ENCODE assay signal across 1 cellular context in the genomic region with DNA sequence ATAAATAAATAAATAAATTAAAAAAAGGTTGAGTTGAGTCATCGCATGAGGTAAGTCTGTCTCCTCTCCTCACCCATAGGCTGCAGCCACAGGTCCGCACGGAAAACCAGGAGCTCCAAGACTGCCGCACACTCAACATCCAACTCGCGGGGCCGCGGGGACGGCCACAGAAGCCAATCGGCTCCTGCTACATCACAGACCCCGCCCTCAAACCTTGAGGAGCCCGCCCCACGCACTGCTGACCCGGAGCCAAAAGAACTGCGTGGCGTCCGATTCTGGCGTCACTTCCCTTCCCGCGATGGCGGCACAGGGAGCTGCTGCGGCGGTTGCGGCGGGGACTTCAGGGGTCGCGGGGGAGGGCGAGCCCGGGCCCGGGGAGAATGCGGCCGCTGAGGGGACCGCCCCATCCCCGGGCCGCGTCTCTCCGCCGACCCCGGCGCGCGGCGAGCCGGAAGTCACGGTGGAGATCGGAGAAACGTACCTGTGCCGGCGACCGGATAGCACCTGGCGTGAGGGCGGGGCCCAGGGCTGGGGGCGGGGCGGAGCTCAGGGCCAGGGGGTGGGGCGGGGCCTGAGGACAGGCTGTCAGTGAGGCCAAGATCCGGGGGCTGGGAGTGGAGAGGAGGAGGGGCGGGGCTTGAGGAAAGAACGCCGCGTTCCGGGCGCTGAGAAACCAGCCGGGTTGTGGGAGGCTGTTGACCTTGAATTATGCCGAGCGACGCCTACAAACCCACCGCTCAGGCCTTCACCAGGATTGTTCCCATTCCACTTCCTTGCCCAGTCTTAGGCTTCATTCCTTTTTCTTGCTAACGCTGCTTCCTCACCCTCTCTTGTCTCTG.
TF ChIP-seq lines count a peak whose summit lies in the region.

A gene (plus strand): TSS at position 281 of the 839 bp plus-strand sequence. CDS start 18 bp downstream, at position 299.

TF ChIP-seq in HepG2, 621 proteins besides CTCF, POLR2A, EP300 and RAD21 (continued from another document and continues in another):
- TF ChIP-seq, protein P1, sequence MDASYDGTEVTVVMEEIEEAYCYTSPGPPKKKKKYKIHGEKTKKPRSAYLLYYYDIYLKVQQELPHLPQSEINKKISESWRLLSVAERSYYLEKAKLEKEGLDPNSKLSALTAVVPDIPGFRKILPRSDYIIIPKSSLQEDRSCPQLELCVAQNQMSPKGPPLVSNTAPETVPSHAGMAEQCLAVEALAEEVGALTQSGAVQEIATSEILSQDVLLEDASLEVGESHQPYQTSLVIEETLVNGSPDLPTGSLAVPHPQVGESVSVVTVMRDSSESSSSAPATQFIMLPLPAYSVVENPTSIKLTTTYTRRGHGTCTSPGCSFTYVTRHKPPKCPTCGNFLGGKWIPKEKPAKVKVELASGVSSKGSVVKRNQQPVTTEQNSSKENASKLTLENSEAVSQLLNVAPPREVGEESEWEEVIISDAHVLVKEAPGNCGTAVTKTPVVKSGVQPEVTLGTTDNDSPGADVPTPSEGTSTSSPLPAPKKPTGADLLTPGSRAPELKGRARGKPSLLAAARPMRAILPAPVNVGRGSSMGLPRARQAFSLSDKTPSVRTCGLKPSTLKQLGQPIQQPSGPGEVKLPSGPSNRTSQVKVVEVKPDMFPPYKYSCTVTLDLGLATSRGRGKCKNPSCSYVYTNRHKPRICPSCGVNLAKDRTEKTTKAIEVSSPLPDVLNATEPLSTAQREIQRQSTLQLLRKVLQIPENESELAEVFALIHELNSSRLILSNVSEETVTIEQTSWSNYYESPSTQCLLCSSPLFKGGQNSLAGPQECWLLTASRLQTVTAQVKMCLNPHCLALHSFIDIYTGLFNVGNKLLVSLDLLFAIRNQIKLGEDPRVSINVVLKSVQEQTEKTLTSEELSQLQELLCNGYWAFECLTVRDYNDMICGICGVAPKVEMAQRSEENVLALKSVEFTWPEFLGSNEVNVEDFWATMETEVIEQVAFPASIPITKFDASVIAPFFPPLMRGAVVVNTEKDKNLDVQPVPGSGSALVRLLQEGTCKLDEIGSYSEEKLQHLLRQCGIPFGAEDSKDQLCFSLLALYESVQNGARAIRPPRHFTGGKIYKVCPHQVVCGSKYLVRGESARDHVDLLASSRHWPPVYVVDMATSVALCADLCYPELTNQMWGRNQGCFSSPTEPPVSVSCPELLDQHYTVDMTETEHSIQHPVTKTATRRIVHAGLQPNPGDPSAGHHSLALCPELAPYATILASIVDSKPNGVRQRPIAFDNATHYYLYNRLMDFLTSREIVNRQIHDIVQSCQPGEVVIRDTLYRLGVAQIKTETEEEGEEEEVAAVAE (CRISPR knock-in tag; IDR thresholded peaks at IDR 0.05; ENCODE audit: borderline replicate concordance): peak; percentile 74
- TF ChIP-seq, protein P2, sequence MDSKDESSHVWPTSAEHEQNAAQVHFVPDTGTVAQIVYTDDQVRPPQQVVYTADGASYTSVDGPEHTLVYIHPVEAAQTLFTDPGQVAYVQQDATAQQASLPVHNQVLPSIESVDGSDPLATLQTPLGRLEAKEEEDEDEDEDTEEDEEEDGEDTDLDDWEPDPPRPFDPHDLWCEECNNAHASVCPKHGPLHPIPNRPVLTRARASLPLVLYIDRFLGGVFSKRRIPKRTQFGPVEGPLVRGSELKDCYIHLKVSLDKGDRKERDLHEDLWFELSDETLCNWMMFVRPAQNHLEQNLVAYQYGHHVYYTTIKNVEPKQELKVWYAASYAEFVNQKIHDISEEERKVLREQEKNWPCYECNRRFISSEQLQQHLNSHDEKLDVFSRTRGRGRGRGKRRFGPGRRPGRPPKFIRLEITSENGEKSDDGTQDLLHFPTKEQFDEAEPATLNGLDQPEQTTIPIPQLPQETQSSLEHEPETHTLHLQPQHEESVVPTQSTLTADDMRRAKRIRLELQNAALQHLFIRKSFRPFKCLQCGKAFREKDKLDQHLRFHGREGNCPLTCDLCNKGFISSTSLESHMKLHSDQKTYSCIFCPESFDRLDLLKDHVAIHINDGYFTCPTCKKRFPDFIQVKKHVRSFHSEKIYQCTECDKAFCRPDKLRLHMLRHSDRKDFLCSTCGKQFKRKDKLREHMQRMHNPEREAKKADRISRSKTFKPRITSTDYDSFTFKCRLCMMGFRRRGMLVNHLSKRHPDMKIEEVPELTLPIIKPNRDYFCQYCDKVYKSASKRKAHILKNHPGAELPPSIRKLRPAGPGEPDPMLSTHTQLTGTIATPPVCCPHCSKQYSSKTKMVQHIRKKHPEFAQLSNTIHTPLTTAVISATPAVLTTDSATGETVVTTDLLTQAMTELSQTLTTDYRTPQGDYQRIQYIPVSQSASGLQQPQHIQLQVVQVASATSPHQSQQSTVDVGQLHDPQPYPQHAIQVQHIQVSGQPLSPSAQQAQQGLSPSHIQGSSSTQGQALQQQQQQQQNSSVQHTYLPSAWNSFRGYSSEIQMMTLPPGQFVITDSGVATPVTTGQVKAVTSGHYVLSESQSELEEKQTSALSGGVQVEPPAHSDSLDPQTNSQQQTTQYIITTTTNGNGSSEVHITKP (CRISPR knock-in tag; IDR thresholded peaks at IDR 0.05; ENCODE audit: low read depth): 0 out of 2 replicates have a peak, but pooled peaks have one; percentile 54
- TF ChIP-seq ZNF773 (CRISPR knock-in tag; IDR thresholded peaks at IDR 0.05; ENCODE audit: borderline replicate concordance) (no peak; the same call in 1 of the 2 replicates), GATAD1 (CRISPR knock-in tag; IDR thresholded peaks at IDR 0.05) (peak; percentile 99), BCL6 (CRISPR knock-in tag; IDR thresholded peaks at IDR 0.05) (peak; percentile 37; the same call in 1 of the 2 replicates), ZNF44 (CRISPR knock-in tag; IDR thresholded peaks at IDR 0.05) (peak; percentile 69; the same call in 1 of the 2 replicates), ZSCAN22 (CRISPR knock-in tag; IDR thresholded peaks at IDR 0.05) (peak; percentile 15; the same call in 1 of the 2 replicates), MAZ (IDR thresholded peaks at IDR 0.05; ENCODE audit: borderline replicate concordance, low read depth, low read length) (peak; percentile 69), MAZ (CRISPR knock-in tag; IDR thresholded peaks at IDR 0.05; ENCODE audit: low read depth) (peak; percentile 95), ZKSCAN8 (CRISPR knock-in tag; IDR thresholded peaks at IDR 0.05; ENCODE audit: borderline replicate concordance) (0 out of 2 replicates have a peak, but pooled peaks have one; percentile 78), ZSCAN25 (CRISPR knock-in tag; IDR thresholded peaks at IDR 0.05) (0 out of 2 replicates have a peak, but pooled peaks have one; percentile 11), ZNF343 (CRISPR knock-in tag; IDR thresholded peaks at IDR 0.05) (peak; percentile 85; the same call in 1 of the 2 replicates), ZNF263 (CRISPR knock-in tag; IDR thresholded peaks at IDR 0.05) (peak; percentile 60; the same call in 1 of the 2 replicates), RFX1 (IDR thresholded peaks at IDR 0.05) (no peak), ZNF160 (CRISPR knock-in tag; IDR thresholded peaks at IDR 0.05) (no peak; the same call in 1 of the 2 replicates), NRL (CRISPR knock-in tag; IDR thresholded peaks at IDR 0.05; ENCODE audit: borderline replicate concordance) (0 out of 2 replicates have a peak, but pooled peaks have one; percentile 7), ZNF615 (CRISPR knock-in tag; IDR thresholded peaks at IDR 0.05; ENCODE audit: borderline replicate concordance) (0 out of 2 replicates have a peak, but pooled peaks have one; percentile 37), SKI (IDR thresholded peaks at IDR 0.05; ENCODE audit: partially characterized antibody) (peak; percentile 13), ISL2 (CRISPR knock-in tag; IDR thresholded peaks at IDR 0.05) (no peak; the same call in 1 of the 2 replicates), NFIC (IDR thresholded peaks at IDR 0.05; ENCODE audit: low read length) (no peak), ZBTB7A (CRISPR knock-in tag; IDR thresholded peaks at IDR 0.05) (peak; percentile 55; the same call in 1 of the 2 replicates)
- TF ChIP-seq, protein P3, sequence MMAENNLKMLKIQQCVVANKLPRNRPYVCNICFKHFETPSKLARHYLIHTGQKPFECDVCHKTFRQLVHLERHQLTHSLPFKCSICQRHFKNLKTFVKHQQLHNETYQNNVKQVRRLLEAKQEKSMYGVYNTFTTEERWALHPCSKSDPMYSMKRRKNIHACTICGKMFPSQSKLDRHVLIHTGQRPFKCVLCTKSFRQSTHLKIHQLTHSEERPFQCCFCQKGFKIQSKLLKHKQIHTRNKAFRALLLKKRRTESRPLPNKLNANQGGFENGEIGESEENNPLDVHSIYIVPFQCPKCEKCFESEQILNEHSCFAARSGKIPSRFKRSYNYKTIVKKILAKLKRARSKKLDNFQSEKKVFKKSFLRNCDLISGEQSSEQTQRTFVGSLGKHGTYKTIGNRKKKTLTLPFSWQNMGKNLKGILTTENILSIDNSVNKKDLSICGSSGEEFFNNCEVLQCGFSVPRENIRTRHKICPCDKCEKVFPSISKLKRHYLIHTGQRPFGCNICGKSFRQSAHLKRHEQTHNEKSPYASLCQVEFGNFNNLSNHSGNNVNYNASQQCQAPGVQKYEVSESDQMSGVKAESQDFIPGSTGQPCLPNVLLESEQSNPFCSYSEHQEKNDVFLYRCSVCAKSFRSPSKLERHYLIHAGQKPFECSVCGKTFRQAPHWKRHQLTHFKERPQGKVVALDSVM (CRISPR knock-in tag; IDR thresholded peaks at IDR 0.05): no peak
- TF ChIP-seq, protein P4, sequence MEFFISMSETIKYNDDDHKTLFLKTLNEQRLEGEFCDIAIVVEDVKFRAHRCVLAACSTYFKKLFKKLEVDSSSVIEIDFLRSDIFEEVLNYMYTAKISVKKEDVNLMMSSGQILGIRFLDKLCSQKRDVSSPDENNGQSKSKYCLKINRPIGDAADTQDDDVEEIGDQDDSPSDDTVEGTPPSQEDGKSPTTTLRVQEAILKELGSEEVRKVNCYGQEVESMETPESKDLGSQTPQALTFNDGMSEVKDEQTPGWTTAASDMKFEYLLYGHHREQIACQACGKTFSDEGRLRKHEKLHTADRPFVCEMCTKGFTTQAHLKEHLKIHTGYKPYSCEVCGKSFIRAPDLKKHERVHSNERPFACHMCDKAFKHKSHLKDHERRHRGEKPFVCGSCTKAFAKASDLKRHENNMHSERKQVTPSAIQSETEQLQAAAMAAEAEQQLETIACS (CRISPR knock-in tag; IDR thresholded peaks at IDR 0.05): peak; percentile 40; the same call in 1 of the 2 replicates
- TF ChIP-seq, protein P5, sequence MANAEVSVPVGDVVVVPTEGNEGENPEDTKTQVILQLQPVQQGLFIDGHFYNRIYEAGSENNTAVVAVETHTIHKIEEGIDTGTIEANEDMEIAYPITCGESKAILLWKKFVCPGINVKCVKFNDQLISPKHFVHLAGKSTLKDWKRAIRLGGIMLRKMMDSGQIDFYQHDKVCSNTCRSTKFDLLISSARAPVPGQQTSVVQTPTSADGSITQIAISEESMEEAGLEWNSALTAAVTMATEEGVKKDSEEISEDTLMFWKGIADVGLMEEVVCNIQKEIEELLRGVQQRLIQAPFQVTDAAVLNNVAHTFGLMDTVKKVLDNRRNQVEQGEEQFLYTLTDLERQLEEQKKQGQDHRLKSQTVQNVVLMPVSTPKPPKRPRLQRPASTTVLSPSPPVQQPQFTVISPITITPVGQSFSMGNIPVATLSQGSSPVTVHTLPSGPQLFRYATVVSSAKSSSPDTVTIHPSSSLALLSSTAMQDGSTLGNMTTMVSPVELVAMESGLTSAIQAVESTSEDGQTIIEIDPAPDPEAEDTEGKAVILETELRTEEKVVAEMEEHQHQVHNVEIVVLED (CRISPR knock-in tag; IDR thresholded peaks at IDR 0.05; ENCODE audit: borderline replicate concordance): peak; percentile 98
- TF ChIP-seq, protein P6, sequence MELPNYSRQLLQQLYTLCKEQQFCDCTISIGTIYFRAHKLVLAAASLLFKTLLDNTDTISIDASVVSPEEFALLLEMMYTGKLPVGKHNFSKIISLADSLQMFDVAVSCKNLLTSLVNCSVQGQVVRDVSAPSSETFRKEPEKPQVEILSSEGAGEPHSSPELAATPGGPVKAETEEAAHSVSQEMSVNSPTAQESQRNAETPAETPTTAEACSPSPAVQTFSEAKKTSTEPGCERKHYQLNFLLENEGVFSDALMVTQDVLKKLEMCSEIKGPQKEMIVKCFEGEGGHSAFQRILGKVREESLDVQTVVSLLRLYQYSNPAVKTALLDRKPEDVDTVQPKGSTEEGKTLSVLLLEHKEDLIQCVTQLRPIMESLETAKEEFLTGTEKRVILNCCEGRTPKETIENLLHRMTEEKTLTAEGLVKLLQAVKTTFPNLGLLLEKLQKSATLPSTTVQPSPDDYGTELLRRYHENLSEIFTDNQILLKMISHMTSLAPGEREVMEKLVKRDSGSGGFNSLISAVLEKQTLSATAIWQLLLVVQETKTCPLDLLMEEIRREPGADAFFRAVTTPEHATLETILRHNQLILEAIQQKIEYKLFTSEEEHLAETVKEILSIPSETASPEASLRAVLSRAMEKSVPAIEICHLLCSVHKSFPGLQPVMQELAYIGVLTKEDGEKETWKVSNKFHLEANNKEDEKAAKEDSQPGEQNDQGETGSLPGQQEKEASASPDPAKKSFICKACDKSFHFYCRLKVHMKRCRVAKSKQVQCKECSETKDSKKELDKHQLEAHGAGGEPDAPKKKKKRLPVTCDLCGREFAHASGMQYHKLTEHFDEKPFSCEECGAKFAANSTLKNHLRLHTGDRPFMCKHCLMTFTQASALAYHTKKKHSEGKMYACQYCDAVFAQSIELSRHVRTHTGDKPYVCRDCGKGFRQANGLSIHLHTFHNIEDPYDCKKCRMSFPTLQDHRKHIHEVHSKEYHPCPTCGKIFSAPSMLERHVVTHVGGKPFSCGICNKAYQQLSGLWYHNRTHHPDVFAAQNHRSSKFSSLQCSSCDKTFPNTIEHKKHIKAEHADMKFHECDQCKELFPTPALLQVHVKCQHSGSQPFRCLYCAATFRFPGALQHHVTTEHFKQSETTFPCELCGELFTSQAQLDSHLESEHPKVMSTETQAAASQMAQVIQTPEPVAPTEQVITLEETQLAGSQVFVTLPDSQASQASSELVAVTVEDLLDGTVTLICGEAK (IDR thresholded peaks at IDR 0.05): peak; percentile 68; the same call in 1 of the 2 replicates
- TF ChIP-seq, protein P6 (CRISPR knock-in tag; IDR thresholded peaks at IDR 0.05): peak; percentile 70; the same call in 1 of the 2 replicates
